In the genomic region with DNA sequence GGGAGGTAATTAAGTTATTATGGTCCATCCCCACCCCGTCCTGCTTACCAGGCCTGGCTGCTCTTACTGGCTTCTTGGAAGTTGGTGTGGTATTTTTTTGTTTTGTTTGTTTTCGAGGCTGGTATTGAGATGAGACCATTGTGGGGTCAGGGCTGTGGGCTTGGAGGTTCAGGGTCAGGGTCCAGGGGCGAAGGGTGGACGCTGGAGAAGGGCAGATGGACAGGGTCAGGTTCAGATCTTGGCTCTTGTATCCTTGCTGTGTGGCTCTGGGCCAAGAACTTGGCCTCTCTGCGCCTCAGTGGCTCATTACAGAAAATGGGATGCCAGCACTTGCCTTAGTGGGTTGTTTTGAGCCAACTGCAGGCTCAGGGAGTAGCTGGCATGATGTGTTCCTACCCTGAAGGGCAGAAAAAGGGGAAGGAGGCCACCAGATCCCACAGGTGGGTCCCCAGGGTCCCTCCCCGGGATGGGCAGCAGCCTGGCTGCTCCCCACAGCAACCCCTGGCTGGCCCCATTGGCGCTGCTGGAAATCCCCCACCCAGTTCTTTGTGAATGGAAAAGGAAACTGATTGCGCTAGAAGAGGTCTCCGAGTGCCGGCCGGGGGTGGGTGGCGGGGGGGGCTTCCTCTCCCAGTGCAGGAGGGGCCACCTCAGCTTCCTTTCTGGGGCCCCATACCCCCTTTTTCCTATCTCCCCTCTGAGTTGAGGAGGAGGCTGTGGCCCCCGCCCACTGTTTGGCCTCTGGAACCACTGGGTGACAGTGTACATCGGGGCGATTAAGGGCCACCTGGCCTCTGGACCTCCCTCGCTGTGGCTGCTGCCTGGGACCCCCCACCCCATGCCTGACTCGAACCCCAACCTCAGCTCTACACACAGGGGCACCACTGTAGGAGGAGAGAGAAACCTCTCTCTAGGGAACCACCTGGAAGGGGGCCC, we compare ENCODE assay signal across 8 cellular contexts. TPM values are rescaled to one million over a fixed set of nuclear protein-coding genes. Genes with fewer than 3 reads are reported as not detected.
DNase-seq lines count a peak whose midpoint lies in the region; ATAC-seq and TF ChIP-seq lines count a peak whose summit lies in the region.

No MANE protein-coding gene starts in this region.

- H3K4me2 ChIP-seq in neural progenitor cell = no peak overlapping the region

- no peak overlapping the region for H2AFZ ChIP-seq in neural progenitor cell (replicated peaks)

- no peak overlapping the region for H3K9ac ChIP-seq in neural progenitor cell

- POLR2A ChIA-PET in CD4-positive, alpha-beta memory T cell (lab: Charles Lee; ENCODE audit: partially characterized antibody) = interaction anchor here (1.0 to 14.7 kb wide), 6 partner anchors 9 to 34 kb away, joined by 3 to 258 read pairs (median 15); a partner anchor contains a TSS

- H3K79me2 ChIP-seq in neural progenitor cell (ENCODE audit: low read depth) = no peaks in the 10 kb centered on the region

- TF ChIP-seq CTCF in RWPE2 (IDR thresholded peaks at IDR 0.05; ENCODE audit: poor library complexity, severe bottlenecking) (no peak), neural progenitor cell (IDR thresholded peaks at IDR 0.05) (no peak)

- CTCF ChIA-PET in CD4-positive, alpha-beta memory T cell (lab: Charles Lee; ENCODE audit: partially characterized antibody) = interaction anchor here (0.9 to 3.4 kb wide), 11 partner anchors 11 to 34 kb away, joined by 3 to 36 read pairs (median 5); a partner anchor contains a TSS

- H3K27ac Mint-ChIP-seq in CD4-positive, alpha-beta memory T cell = peak overlapping the region; percentile 98 to 100 (median 100)
- peak overlapping the region; percentile 91 for H3K27ac Mint-ChIP-seq in activated naive CD8-positive, alpha-beta T cell treated with anti-CD3 and anti-CD28 coated beads, Interleukin-2, amount 50 U/mL, for 24 hours
- H3K27ac Mint-ChIP-seq in neural progenitor cell = peak overlapping the region; percentile 69

- no peaks in the 10 kb centered on the region for H3F3A ChIP-seq in neural progenitor cell (ENCODE audit: low read depth)

- H3K4me3 Mint-ChIP-seq in CD4-positive, alpha-beta memory T cell = peak overlapping the region; percentile 70 to 92 (median 89)
- H3K4me3 Mint-ChIP-seq in activated naive CD8-positive, alpha-beta T cell treated with anti-CD3 and anti-CD28 coated beads, Interleukin-2, amount 50 U/mL, for 24 hours = peak overlapping the region; percentile 76
- no peak overlapping the region for H3K4me3 Mint-ChIP-seq in neural progenitor cell

- peak overlapping the region; percentile 56 to 59 for H3K4me3 ChIP-seq in CD4-positive, alpha-beta memory T cell (ENCODE audit: low read length in 2 of 2)
- H3K4me3 ChIP-seq in RWPE2 (ENCODE audit: severe bottlenecking) (no peak overlapping the region), neural progenitor cell (no peak overlapping the region)

- no peaks in the 10 kb centered on the region for H3K9me3 Mint-ChIP-seq in CD4-positive, alpha-beta memory T cell
- no peaks in the 10 kb centered on the region for H3K9me3 Mint-ChIP-seq in activated naive CD8-positive, alpha-beta T cell treated with anti-CD3 and anti-CD28 coated beads, Interleukin-2, amount 50 U/mL, for 24 hours
- no peaks in the 10 kb centered on the region for H3K9me3 Mint-ChIP-seq in neural progenitor cell

- peaks cover 0 to 28% of the 10 kb centered on the region in 2 donors for H3K36me3 Mint-ChIP-seq in CD4-positive, alpha-beta memory T cell
- peaks cover 33% of the 10 kb centered on the region for H3K36me3 Mint-ChIP-seq in activated naive CD8-positive, alpha-beta T cell treated with anti-CD3 and anti-CD28 coated beads, Interleukin-2, amount 50 U/mL, for 24 hours (ENCODE audit: low read depth)
- no peaks in the 10 kb centered on the region for H3K36me3 Mint-ChIP-seq in neural progenitor cell

- no peaks in the 10 kb centered on the region for H3K36me3 ChIP-seq in CD4-positive, alpha-beta memory T cell (ENCODE audit: insufficient read depth, low read length)
- peaks cover 7% of the 10 kb centered on the region; the same call in 1 of the 2 replicates for H3K36me3 ChIP-seq in RWPE2 (ENCODE audit: low read depth)
- no peaks in the 10 kb centered on the region for H3K36me3 ChIP-seq in neural progenitor cell

- H3K9me3 ChIP-seq in CD4-positive, alpha-beta memory T cell (ENCODE audit: control insufficient read depth in 1 of 2, low read length in 2 of 2) = no peaks in the 10 kb centered on the region
- no peaks in the 10 kb centered on the region for H3K9me3 ChIP-seq in RWPE2 (ENCODE audit: severe bottlenecking)
- no peaks in the 10 kb centered on the region for H3K9me3 ChIP-seq in neural progenitor cell (ENCODE audit: low read depth)

- H3K27me3 Mint-ChIP-seq in CD4-positive, alpha-beta memory T cell = no peaks in the 10 kb centered on the region
- H3K27me3 Mint-ChIP-seq in activated naive CD8-positive, alpha-beta T cell treated with anti-CD3 and anti-CD28 coated beads, Interleukin-2, amount 50 U/mL, for 24 hours = no peaks in the 10 kb centered on the region
- peaks cover 10% of the 10 kb centered on the region for H3K27me3 Mint-ChIP-seq in neural progenitor cell (ENCODE audit: insufficient read depth, low read depth)

- ATAC-seq in RWPE2 (ENCODE audit: low read depth) (no peak), GM21786 (IDR thresholded peaks at IDR 0.05; ENCODE audit: unreplicated experiment) (no peak)
- peak; percentile 30 for ATAC-seq in activated naive CD8-positive, alpha-beta T cell treated with anti-CD3 and anti-CD28 coated beads, Interleukin-2, amount 50 U/mL, for 24 hours

- intact Hi-C loops in CD4-positive, alpha-beta memory T cell (cut with micrococcal nuclease) = loop anchor here (1.0 to 2.0 kb wide), 2 partner anchors 14 to 25 kb away; a partner anchor contains a TSS

- no peaks in the 10 kb centered on the region for H3K27me3 ChIP-seq in CD4-positive, alpha-beta memory T cell (ENCODE audit: insufficient read depth, low read length)
- no peaks in the 10 kb centered on the region for H3K27me3 ChIP-seq in RWPE2 (ENCODE audit: insufficient read depth, poor library complexity, severe bottlenecking)
- H3K27me3 ChIP-seq in neural progenitor cell = no peaks in the 10 kb centered on the region

- peaks cover 98% of the 10 kb centered on the region for H3K4me1 ChIP-seq in CD4-positive, alpha-beta memory T cell (ENCODE audit: insufficient read depth, low read length)
- H3K4me1 ChIP-seq in RWPE2 (ENCODE audit: insufficient read depth, poor library complexity, severe bottlenecking) (peaks cover 49% of the 10 kb centered on the region), neural progenitor cell (peaks cover 7% of the 10 kb centered on the region)

- peak overlapping the region; percentile 98 for H3K27ac ChIP-seq in CD4-positive, alpha-beta memory T cell (ENCODE audit: low read depth, low read length)
- H3K27ac ChIP-seq in RWPE2 (ENCODE audit: poor library complexity, severe bottlenecking) = peak overlapping the region; percentile 89
- no peak overlapping the region for H3K27ac ChIP-seq in neural progenitor cell

- H3K4me1 Mint-ChIP-seq in CD4-positive, alpha-beta memory T cell = peaks cover 62 to 99% (median 80%) of the 10 kb centered on the region in 4 donors
- H3K4me1 Mint-ChIP-seq in activated naive CD8-positive, alpha-beta T cell treated with anti-CD3 and anti-CD28 coated beads, Interleukin-2, amount 50 U/mL, for 24 hours = peaks cover 97% of the 10 kb centered on the region
- H3K4me1 Mint-ChIP-seq in neural progenitor cell = peaks cover 19% of the 10 kb centered on the region

- H4K20me1 ChIP-seq in neural progenitor cell (ENCODE audit: low read depth) = no peaks in the 10 kb centered on the region

- peak; percentile 75 to 91 (median 76) for DNase-seq in CD4-positive, alpha-beta memory T cell
- DNase-seq in RWPE2 (ENCODE audit: low spot score) (peak; percentile 47), neural progenitor cell (ENCODE audit: low spot score) (no peak), NCI-H2171 (lab: John Stamatoyannopoulos, UW) (no peak), NCI-H1092 treated with DMSO at 0.1 percent for 48 hours (lab: John Stamatoyannopoulos, UW) (no peak), NCI-H2107 treated with DMSO at 0.1 percent for 48 hours (lab: John Stamatoyannopoulos, UW; ENCODE audit: unreplicated experiment) (no peak)
- DNase-seq in activated naive CD8-positive, alpha-beta T cell treated with anti-CD3 and anti-CD28 coated beads, Interleukin-2, amount 50 U/mL, for 24 hours = peak; percentile 77

RNA-seq across cellular contexts. Expression of a gene that starts 25.0 kb away (rescaled TPM):
- total RNA-seq in CD4-positive, alpha-beta memory T cell = 10 to 100 TPM; 25.3 to 28.2 TPM
- 10 to 100 TPM in 1 of 2 donors, 1 to 10 TPM in 1; 4.2 to 14.2 TPM for polyA plus RNA-seq in CD4-positive, alpha-beta memory T cell
- total RNA-seq in neural progenitor cell (ENCODE audit: low replicate concordance) = 2.8 and 5.7 TPM in 2 replicates

Comparison
In these comparisons a context has a peak if more than half of its experiments do, and no peak if none do; other contexts are left out.
1. DNase-seq: peak in CD4-positive, alpha-beta memory T cell (5 of 5), RWPE2 (single experiment) and activated naive CD8-positive, alpha-beta T cell treated with anti-CD3 and anti-CD28 coated beads, Interleukin-2, amount 50 U/mL, for 24 hours (single experiment); none in neural progenitor cell (single experiment), NCI-H2171 (single experiment), NCI-H1092 treated with DMSO at 0.1 percent for 48 hours (single experiment) and NCI-H2107 treated with DMSO at 0.1 percent for 48 hours (single experiment).
2. H3K4me3 ChIP-seq: peak in CD4-positive, alpha-beta memory T cell (2 of 2); none in RWPE2 (single experiment) and neural progenitor cell (single experiment).
3. Peak in every context shown above with its lines, with median percentiles within 50 percentile points of each other: H3K27ac Mint-ChIP-seq.